Comparison of ENCODE assay signal across 8 cellular contexts in the genomic region with DNA sequence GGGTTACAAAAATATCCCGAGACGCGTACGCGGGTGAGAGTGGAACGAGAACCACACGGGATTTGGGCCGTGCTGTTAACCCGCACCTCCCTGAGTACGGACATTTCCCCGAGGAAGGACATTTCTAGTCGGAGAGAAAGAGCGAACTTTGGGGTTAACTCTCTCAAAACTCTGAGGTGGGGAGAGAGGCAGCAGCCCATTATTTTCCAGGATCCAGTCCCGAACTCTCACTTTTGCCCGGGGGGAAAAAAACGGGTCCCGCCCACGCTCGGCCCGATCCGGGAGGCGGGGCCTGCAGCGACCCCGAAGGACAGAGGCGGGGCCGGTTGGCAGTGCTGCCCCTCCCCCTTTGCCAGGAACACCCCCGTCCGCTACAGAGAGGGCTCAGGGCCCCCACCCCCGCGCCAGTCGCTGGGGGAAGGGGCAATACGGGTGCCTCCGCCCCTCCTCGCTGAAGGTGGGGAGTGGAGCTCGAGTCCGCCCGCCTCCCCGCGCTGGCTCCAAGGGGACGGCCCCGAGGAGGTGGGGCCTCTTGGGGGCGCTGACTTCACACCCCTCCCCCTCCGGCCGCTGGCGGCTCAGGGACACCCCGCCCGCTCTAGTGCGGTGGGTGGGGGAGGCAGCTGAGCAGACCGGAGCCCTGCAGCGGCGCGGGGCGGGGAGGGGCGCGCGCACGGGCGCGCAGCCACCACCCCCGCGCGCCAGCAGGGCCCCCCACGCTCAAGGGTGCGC. TPM values are rescaled to one million over a fixed set of nuclear protein-coding genes. Genes with fewer than 3 reads are reported as not detected.
DNase-seq lines count a peak whose midpoint lies in the region; ATAC-seq lines count a peak whose summit lies in the region.

No MANE protein-coding gene starts in this region.

- no peaks in the 10 kb centered on the region for H3K27me3 Mint-ChIP-seq in activated T-helper 1 cell treated with anti-CD3 and anti-CD28 coated beads, Interleukin-12 subunit alpha, Interleukin-12 subunit beta, Interleukin-2, Interleukin-4 antibody, amounts not matched to agents 30 ng/mL and 10 ng/mL and 1 ng/mL, durations not matched to agents 14 hours and 24 hours and 36 hours (ENCODE audit: insufficient read depth)
- H3K27me3 Mint-ChIP-seq in naive B cell: no peaks in the 10 kb centered on the region

- H3K27ac Mint-ChIP-seq in activated T-helper 1 cell treated with anti-CD3 and anti-CD28 coated beads, Interleukin-12 subunit alpha, Interleukin-12 subunit beta, Interleukin-2, Interleukin-4 antibody, amounts not matched to agents 30 ng/mL and 10 ng/mL and 1 ng/mL, durations not matched to agents 14 hours and 24 hours and 36 hours: peak overlapping the region; percentile 93
- H3K27ac Mint-ChIP-seq in naive B cell: peak overlapping the region; percentile 88 to 99 (median 98)

- H3K4me3 Mint-ChIP-seq in activated T-helper 1 cell treated with anti-CD3 and anti-CD28 coated beads, Interleukin-12 subunit alpha, Interleukin-12 subunit beta, Interleukin-2, Interleukin-4 antibody, amounts not matched to agents 30 ng/mL and 10 ng/mL and 1 ng/mL, durations not matched to agents 14 hours and 24 hours and 36 hours: peak overlapping the region; percentile 99
- peak overlapping the region; percentile 89 to 100 (median 96) for H3K4me3 Mint-ChIP-seq in naive B cell

- ATAC-seq in naive B cell (ENCODE audit: low read depth in 2 of 2): peak; percentile 74 to 75

- H3K4me1 Mint-ChIP-seq in activated T-helper 1 cell treated with anti-CD3 and anti-CD28 coated beads, Interleukin-12 subunit alpha, Interleukin-12 subunit beta, Interleukin-2, Interleukin-4 antibody, amounts not matched to agents 30 ng/mL and 10 ng/mL and 1 ng/mL, durations not matched to agents 14 hours and 24 hours and 36 hours (ENCODE audit: low read depth): peaks cover 51% of the 10 kb centered on the region
- H3K4me1 Mint-ChIP-seq in naive B cell: peaks cover 15 to 46% (median 34%) of the 10 kb centered on the region in 3 donors

- intact Hi-C loops in activated T-helper 1 cell treated with anti-CD3 and anti-CD28 coated beads, Interleukin-12 subunit alpha, Interleukin-12 subunit beta, Interleukin-2, Interleukin-4 antibody, amounts not matched to agents 30 ng/mL and 10 ng/mL and 1 ng/mL, durations not matched to agents 14 hours and 24 hours and 36 hours (cut with micrococcal nuclease): loop anchor here (1.0 to 10.0 kb wide), 6 partner anchors 38 to 816 kb away; a partner anchor contains a TSS

- H3K9me3 Mint-ChIP-seq in activated T-helper 1 cell treated with anti-CD3 and anti-CD28 coated beads, Interleukin-12 subunit alpha, Interleukin-12 subunit beta, Interleukin-2, Interleukin-4 antibody, amounts not matched to agents 30 ng/mL and 10 ng/mL and 1 ng/mL, durations not matched to agents 14 hours and 24 hours and 36 hours: no peaks in the 10 kb centered on the region
- no peaks in the 10 kb centered on the region for H3K9me3 Mint-ChIP-seq in naive B cell

- peaks cover 18% of the 10 kb centered on the region for H3K36me3 Mint-ChIP-seq in activated T-helper 1 cell treated with anti-CD3 and anti-CD28 coated beads, Interleukin-12 subunit alpha, Interleukin-12 subunit beta, Interleukin-2, Interleukin-4 antibody, amounts not matched to agents 30 ng/mL and 10 ng/mL and 1 ng/mL, durations not matched to agents 14 hours and 24 hours and 36 hours (ENCODE audit: low read depth)
- peaks cover 0 to 8% of the 10 kb centered on the region in 2 donors for H3K36me3 Mint-ChIP-seq in naive B cell

- DNase-seq in Daoy (ENCODE audit: low read depth): peak; percentile 98
- DNase-seq in GOT3 (lab: John Stamatoyannopoulos, UW): peak; percentile 92
- peak; percentile 94 for DNase-seq in LHCN-M2 (ENCODE audit: low read depth)
- DNase-seq in RKO (ENCODE audit: low spot score): peak; percentile 95
- peak; percentile 94 for DNase-seq in activated T-helper 1 cell treated with anti-CD3 and anti-CD28 coated beads, Interleukin-12 subunit alpha, Interleukin-12 subunit beta, Interleukin-2, Interleukin-4 antibody, amounts not matched to agents 30 ng/mL and 10 ng/mL and 1 ng/mL, durations not matched to agents 14 hours and 24 hours and 36 hours (ENCODE audit: low spot score)
- peak; percentile 97 for DNase-seq in fibroblast of gingiva (ENCODE audit: low read depth)
- DNase-seq in naive B cell: peak; percentile 97
- peak; percentile 92 to 97 for DNase-seq in stimulated activated CD8-positive, alpha-beta memory T cell treated with anti-CD3 and anti-CD28 coated beads, Interleukin-7, amount 100 ng/mL, for 48 hours (ENCODE audit: extremely low read depth in 1 of 2, low read depth in 1 of 2)

RNA-seq across cellular contexts. Expression of a gene that starts 0.7 kb away (rescaled TPM):
- total RNA-seq in Daoy (2014; rRNA removed; shearing (Covaris generic)): 184 and 191 TPM in 2 replicates
- total RNA-seq in LHCN-M2 (2014; rRNA removed): 154 and 175 TPM in 2 replicates
- polyA plus RNA-seq in LHCN-M2 (2012): 68.3 TPM
- total RNA-seq in activated T-helper 1 cell treated with anti-CD3 and anti-CD28 coated beads, Interleukin-12 subunit alpha, Interleukin-12 subunit beta, Interleukin-2, Interleukin-4 antibody, amounts not matched to agents 30 ng/mL and 10 ng/mL and 1 ng/mL, durations not matched to agents 14 hours and 24 hours and 36 hours: 146 and 147 TPM in 2 replicates
- polyA plus RNA-seq in naive B cell (ENCODE audit: low read depth in 6 of 6): 10 to 100 TPM in 5 of 6 donors, 1 to 10 TPM in 1; 4.9 to 18.9 (median 16.2) TPM

RNA-seq across cellular contexts. Expression of a gene that starts 26.0 kb away (rescaled TPM):
- 9.6 and 10.9 TPM in 2 replicates for total RNA-seq in Daoy (2014; rRNA removed; shearing (Covaris generic))
- total RNA-seq in LHCN-M2 (2014; rRNA removed): 24.9 and 29.3 TPM in 2 replicates
- 19.8 TPM for polyA plus RNA-seq in LHCN-M2 (2012)
- total RNA-seq in activated T-helper 1 cell treated with anti-CD3 and anti-CD28 coated beads, Interleukin-12 subunit alpha, Interleukin-12 subunit beta, Interleukin-2, Interleukin-4 antibody, amounts not matched to agents 30 ng/mL and 10 ng/mL and 1 ng/mL, durations not matched to agents 14 hours and 24 hours and 36 hours: 37.2 and 38.1 TPM in 2 replicates
- polyA plus RNA-seq in naive B cell (ENCODE audit: low read depth in 6 of 6): 100 to 1,000 TPM in 4 of 6 donors, 10 to 100 TPM in 2; 70.2 to 136 (median 112) TPM

Comparison
In these comparisons a context has a peak if more than half of its experiments do, and no peak if none do; other contexts are left out.
1. Peak in every context shown above with its lines: DNase-seq and ATAC-seq.